Comparison of ENCODE assay signal across 15 cellular contexts in genomic region chr18:3093624-3094354, GRCh38.
A peak's percentile ranks its signal among the peaks of the same experiment; 100 is the strongest.
DNase-seq lines count a peak whose midpoint lies in the region; ATAC-seq and TF ChIP-seq lines count a peak whose summit lies in the region.
"Had no signal": no experiment of that assay in that cellular context is flagged by ENCODE, and none has a peak within 500 bp of the region (broad histone marks: within the 10 kb centered on the region; RNA-seq: fewer than 3 reads in every experiment).

No MANE protein-coding gene starts in this region.

- H3K27ac Mint-ChIP-seq in nephron: peak overlapping the region; percentile 7 to 81 (median 49)
- H3K27ac Mint-ChIP-seq: activated CD8-positive, alpha-beta T cell treated with anti-CD3 and anti-CD28 coated beads, Interleukin-2, amount 10 ng/mL, durations not matched to agents 7 days and 5 days had no signal

- ATAC-seq in HG02973 (IDR thresholded peaks at IDR 0.05; ENCODE audit: unreplicated experiment): no peak
- ATAC-seq in HG03565 (IDR thresholded peaks at IDR 0.05; ENCODE audit: unreplicated experiment): no peak
- ATAC-seq: activated CD8-positive, alpha-beta T cell treated with anti-CD3 and anti-CD28 coated beads, Interleukin-2, amount 10 ng/mL, durations not matched to agents 7 days and 5 days had no signal

- no peaks in the 10 kb centered on the region for H3K9me3 Mint-ChIP-seq in nephron

- H3K4me3 ChIP-seq in MG63 (no peak overlapping the region), colonic mucosa (no peak overlapping the region)
- H3K4me3 ChIP-seq: adrenal gland, skin epidermis had no signal

- H3K27me3 ChIP-seq in MG63 (no peaks in the 10 kb centered on the region), colonic mucosa (no peaks in the 10 kb centered on the region)
- H3K27me3 ChIP-seq: adrenal gland had no signal

- no peaks in the 10 kb centered on the region for H3K36me3 Mint-ChIP-seq in nephron (ENCODE audit: low read depth)

- H3K4me1 ChIP-seq in colonic mucosa: peaks cover 4% of the 10 kb centered on the region

- no peaks in the 10 kb centered on the region for H3K36me3 ChIP-seq in MG63
- H3K36me3 ChIP-seq in colonic mucosa: no peaks in the 10 kb centered on the region
- H3K36me3 ChIP-seq: adrenal gland, WERI-Rb-1 had no signal

- TF ChIP-seq CTCF in colonic mucosa (IDR thresholded peaks at IDR 0.05): no peak
- TF ChIP-seq CTCF in nephron (IDR thresholded peaks at IDR 0.05; ENCODE audit: unreplicated experiment in 3 of 3): no peak

- H3K9me3 ChIP-seq in MG63 (no peaks in the 10 kb centered on the region), colonic mucosa (no peaks in the 10 kb centered on the region)
- H3K9me3 ChIP-seq: adrenal gland had no signal

- H3K9ac ChIP-seq in colonic mucosa (ENCODE audit: low read depth in 2 of 2, low read length in 2 of 2): no peak overlapping the region

- peaks cover 31% of the 10 kb centered on the region for H3K4me1 Mint-ChIP-seq in nephron

- intact Hi-C loops in colonic mucosa (cut with DNase I): no loop called here

- H3K27ac ChIP-seq in colonic mucosa: peak overlapping the region; percentile 15
- H3K27ac ChIP-seq: adrenal gland, epithelial cell of prostate, skin epidermis, WERI-Rb-1 had no signal

- H3K27me3 Mint-ChIP-seq in nephron (ENCODE audit: low read depth): no peaks in the 10 kb centered on the region

- DNase-seq in COLO829 (ENCODE audit: low spot score): peak; percentile 25
- peak; percentile 49 for DNase-seq in MG63
- DNase-seq in colonic mucosa: peak; percentile 69
- DNase-seq in GM19238 (ENCODE audit: insufficient read length, low spot score): no peak
- DNase-seq in HPDE6-E6E7 (ENCODE audit: extremely low spot score): no peak
- DNase-seq: activated CD8-positive, alpha-beta T cell treated with anti-CD3 and anti-CD28 coated beads, Interleukin-2, amount 10 ng/mL, durations not matched to agents 7 days and 5 days; NK-92 treated with Interleukin-12 subunit alpha and Interleukin-12 subunit beta, amount 100 ng/mL, for 24 hours; stimulated activated CD4-positive, alpha-beta T cell treated with anti-CD3 and anti-CD28 coated beads, Interleukin-4, amount 100 ng/mL, for 4 hours; WERI-Rb-1 had no signal

- H3K4me3 Mint-ChIP-seq in nephron: no peak overlapping the region
- H3K4me3 Mint-ChIP-seq: activated CD8-positive, alpha-beta T cell treated with anti-CD3 and anti-CD28 coated beads, Interleukin-2, amount 10 ng/mL, durations not matched to agents 7 days and 5 days had no signal

Comparison
In these comparisons a context has a peak if more than half of its experiments do, and no peak if none do; other contexts are left out.
1. DNase-seq: peak in COLO829 (single experiment), MG63 (single experiment) and colonic mucosa (single experiment); none in GM19238 (single experiment) and HPDE6-E6E7 (single experiment).